Comparison of ENCODE assay signal across 17 cellular contexts in the genomic region with DNA sequence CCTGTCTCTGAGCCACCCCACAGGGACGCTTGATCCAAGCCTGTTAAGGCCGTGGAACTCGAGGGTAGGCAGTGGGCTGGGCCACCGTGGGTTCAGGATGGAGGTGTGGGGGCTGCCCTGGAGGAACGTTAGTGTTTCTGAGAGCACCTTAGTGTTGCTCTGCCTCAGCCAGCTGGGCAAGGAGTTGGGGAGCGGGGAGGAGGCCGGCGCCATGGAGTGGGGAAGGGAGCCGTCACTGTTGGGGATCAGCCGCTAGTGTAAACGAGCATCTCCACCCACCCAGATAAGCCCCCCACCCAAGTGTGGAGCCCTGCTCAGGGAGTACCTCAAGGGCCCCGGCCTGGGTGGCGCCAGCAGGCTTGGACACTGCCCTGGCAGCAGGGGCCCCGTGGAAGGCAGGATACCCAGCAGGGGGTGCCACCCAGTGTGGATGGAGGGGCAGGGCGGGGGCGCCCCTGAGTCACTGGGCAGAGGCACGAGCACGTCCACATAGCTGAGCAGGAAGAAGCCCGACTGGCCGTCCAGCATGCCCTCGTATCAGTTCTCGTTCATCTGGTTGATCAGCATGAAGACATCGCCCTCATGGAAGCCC.
"Had no signal": no experiment of that assay in that cellular context is flagged by ENCODE, and none has a peak within 500 bp of the region (broad histone marks: within the 10 kb centered on the region; RNA-seq: fewer than 3 reads in every experiment).

No MANE protein-coding gene starts in this region.

- H3K9me3 Mint-ChIP-seq: activated CD4-positive, alpha-beta T cell treated with anti-CD3 and anti-CD28 coated beads, Interleukin-2, amount 10 ng/mL, durations not matched to agents 24 days and 14 days; activated naive CD8-positive, alpha-beta T cell treated with anti-CD3 and anti-CD28 coated beads for 36 hours; activated T-helper 1 cell treated with anti-CD3 and anti-CD28 coated beads, Interleukin-12 subunit alpha, Interleukin-12 subunit beta, Interleukin-2, Interleukin-4 antibody, amounts not matched to agents 30 ng/mL and 10 ng/mL and 1 ng/mL, durations not matched to agents 14 hours and 24 hours and 36 hours; dendritic cell treated with granulocyte-macrophage colony-stimulating factor and Interleukin-4, amounts not matched to agents 40 ng/mL and 50 ng/mL, for 4 days; nephron progenitor cell had no signal

- FAIRE-seq: keratinocyte had no signal

- ATAC-seq: activated CD8-positive, alpha-beta T cell treated with anti-CD3 and anti-CD28 coated beads, Interleukin-2, amount 10 ng/mL, durations not matched to agents 7 days and 5 days; left lung had no signal

- DNase-seq: activated CD4-positive, alpha-beta T cell treated with anti-CD3 and anti-CD28 coated beads, Interleukin-2, amount 10 ng/mL, durations not matched to agents 24 days and 14 days; activated CD4-positive, CD25-positive, alpha-beta regulatory T cell; activated CD8-positive, alpha-beta memory T cell treated with anti-CD3 and anti-CD28 coated beads, Interleukin-2, amount 50 U/mL, for 48 hours; activated CD8-positive, alpha-beta T cell treated with anti-CD3 and anti-CD28 coated beads, Interleukin-2, amount 10 ng/mL, durations not matched to agents 7 days and 5 days; activated naive CD8-positive, alpha-beta T cell treated with anti-CD3 and anti-CD28 coated beads for 36 hours; hippocampal formation; left lung; nephron progenitor cell; right lobe of liver; stomach had no signal

- H3K4me1 ChIP-seq: ascending aorta, breast epithelium, left lung, right lobe of liver had no signal

- H3K27ac Mint-ChIP-seq: activated CD4-positive, alpha-beta T cell treated with anti-CD3 and anti-CD28 coated beads, Interleukin-2, amount 10 ng/mL, durations not matched to agents 24 days and 14 days; activated CD8-positive, alpha-beta T cell treated with anti-CD3 and anti-CD28 coated beads, Interleukin-2, amount 10 ng/mL, durations not matched to agents 7 days and 5 days; activated naive CD8-positive, alpha-beta T cell treated with anti-CD3 and anti-CD28 coated beads for 36 hours; activated T-helper 1 cell treated with anti-CD3 and anti-CD28 coated beads, Interleukin-12 subunit alpha, Interleukin-12 subunit beta, Interleukin-2, Interleukin-4 antibody, amounts not matched to agents 30 ng/mL and 10 ng/mL and 1 ng/mL, durations not matched to agents 14 hours and 24 hours and 36 hours; dendritic cell treated with granulocyte-macrophage colony-stimulating factor and Interleukin-4, amounts not matched to agents 40 ng/mL and 50 ng/mL, for 4 days; nephron progenitor cell; progenitor cell of endocrine pancreas had no signal

- H3K4me3 Mint-ChIP-seq: activated CD4-positive, alpha-beta T cell treated with anti-CD3 and anti-CD28 coated beads, Interleukin-2, amount 10 ng/mL, durations not matched to agents 24 days and 14 days; activated CD8-positive, alpha-beta T cell treated with anti-CD3 and anti-CD28 coated beads, Interleukin-2, amount 10 ng/mL, durations not matched to agents 7 days and 5 days; activated naive CD8-positive, alpha-beta T cell treated with anti-CD3 and anti-CD28 coated beads for 36 hours; activated T-helper 1 cell treated with anti-CD3 and anti-CD28 coated beads, Interleukin-12 subunit alpha, Interleukin-12 subunit beta, Interleukin-2, Interleukin-4 antibody, amounts not matched to agents 30 ng/mL and 10 ng/mL and 1 ng/mL, durations not matched to agents 14 hours and 24 hours and 36 hours; dendritic cell treated with granulocyte-macrophage colony-stimulating factor and Interleukin-4, amounts not matched to agents 40 ng/mL and 50 ng/mL, for 4 days; nephron progenitor cell had no signal

- H3K27ac ChIP-seq: ascending aorta, breast epithelium, left lung, right lobe of liver, stomach, testis had no signal

- H3K9me3 ChIP-seq: ascending aorta, breast epithelium, left lung, right lobe of liver, stomach, testis had no signal

- H3K4me3 ChIP-seq: ascending aorta, breast epithelium, left lung, right lobe of liver, stomach, testis had no signal

- H3K36me3 Mint-ChIP-seq: activated naive CD8-positive, alpha-beta T cell treated with anti-CD3 and anti-CD28 coated beads for 36 hours had no signal

- H3K36me3 ChIP-seq: breast epithelium had no signal

- H3K27me3 Mint-ChIP-seq: activated CD4-positive, alpha-beta T cell treated with anti-CD3 and anti-CD28 coated beads, Interleukin-2, amount 10 ng/mL, durations not matched to agents 24 days and 14 days; activated naive CD8-positive, alpha-beta T cell treated with anti-CD3 and anti-CD28 coated beads for 36 hours; dendritic cell treated with granulocyte-macrophage colony-stimulating factor and Interleukin-4, amounts not matched to agents 40 ng/mL and 50 ng/mL, for 4 days; progenitor cell of endocrine pancreas had no signal

- H3K27me3 ChIP-seq: ascending aorta, breast epithelium, left lung, right lobe of liver, stomach, testis had no signal

- H3K4me1 Mint-ChIP-seq: activated CD4-positive, alpha-beta T cell treated with anti-CD3 and anti-CD28 coated beads, Interleukin-2, amount 10 ng/mL, durations not matched to agents 24 days and 14 days; activated naive CD8-positive, alpha-beta T cell treated with anti-CD3 and anti-CD28 coated beads for 36 hours had no signal
